In the genomic region with DNA sequence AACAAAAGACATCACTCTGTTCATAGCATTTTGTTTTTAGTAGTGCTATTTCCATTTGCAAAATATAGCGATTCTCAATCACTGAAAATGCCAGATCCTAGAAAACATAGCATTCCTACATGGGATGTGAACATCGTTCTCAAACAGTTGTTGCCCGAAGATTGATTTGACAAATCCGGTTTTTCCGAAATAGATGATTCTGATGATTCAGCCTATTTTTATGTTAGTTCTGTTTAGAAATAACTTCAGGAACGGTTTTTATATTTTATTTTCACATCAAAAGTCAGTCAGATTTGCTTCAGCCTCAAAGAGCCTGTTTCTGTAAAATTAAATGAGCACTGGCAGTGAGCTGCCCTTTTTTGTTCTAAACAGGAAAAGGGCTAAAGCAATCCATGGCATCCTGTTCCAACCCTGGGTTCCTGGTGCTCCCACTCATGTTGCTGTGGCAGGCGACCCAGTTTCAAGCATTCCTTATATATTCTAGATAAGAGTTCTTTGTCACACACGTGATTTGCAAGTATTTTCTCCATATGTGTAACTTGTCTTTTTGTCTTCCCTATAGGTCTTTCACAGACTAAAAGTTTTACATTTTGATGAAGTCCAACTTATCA, we compare ENCODE assay signal across 15 cellular contexts. TPM values are rescaled to one million over a fixed set of nuclear protein-coding genes. Genes with fewer than 3 reads are reported as not detected.
DNase-seq lines count a peak whose midpoint lies in the region; ATAC-seq, FAIRE-seq and TF ChIP-seq lines count a peak whose summit lies in the region.
"Had no signal": no experiment of that assay in that cellular context is flagged by ENCODE, and none has a peak within 500 bp of the region (broad histone marks: within the 10 kb centered on the region; RNA-seq: fewer than 3 reads in every experiment).

No MANE protein-coding gene starts in this region.

- H3K36me3 ChIP-seq in thoracic aorta = no peaks in the 10 kb centered on the region
- no peaks in the 10 kb centered on the region for H3K36me3 ChIP-seq in SJCRH30

- ATAC-seq in thoracic aorta (ENCODE audit: insufficient number of reproducible peaks, low FRiP score, low read depth) = no peak

- H3K27ac ChIP-seq in thoracic aorta (no peak overlapping the region), SJCRH30 (no peak overlapping the region)
- H3K27ac ChIP-seq: C4-2B had no signal

- H3K4me3 ChIP-seq in thoracic aorta = peak overlapping the region; percentile 20
- no peak overlapping the region for H3K4me3 ChIP-seq in SJCRH30

- H3K27me3 ChIP-seq in thoracic aorta (replicated peaks; ENCODE audit: insufficient read depth) (no peaks in the 10 kb centered on the region), SJCRH30 (no peaks in the 10 kb centered on the region)

- peak; percentile 33 for FAIRE-seq in GM19239 (lab: Jason Lieb, UNC)
- FAIRE-seq: G401.6, GM12891 had no signal

- TF ChIP-seq CTCF in thoracic aorta (IDR thresholded peaks at IDR 0.05) = no peak

- no peaks in the 10 kb centered on the region for H3K9me3 ChIP-seq in thoracic aorta
- no peaks in the 10 kb centered on the region for H3K9me3 ChIP-seq in SJCRH30 (replicated peaks)

- no peak for DNase-seq in GM19239 (ENCODE audit: insufficient read length, low spot score)
- DNase-seq in dermis blood vessel endothelial cell = peak; percentile 63
- DNase-seq in glomerular endothelial cell (ENCODE audit: extremely low read depth, low read depth, low spot score) = peak; percentile 9
- DNase-seq in thoracic aorta (ENCODE audit: low spot score) = no peak
- no peak for DNase-seq in SJCRH30
- DNase-seq in stimulated activated naive CD4-positive, alpha-beta T cell treated with Interleukin-2 at 50 U/mL for 16 hours (lab: John Stamatoyannopoulos, UW) = no peak
- no peak for DNase-seq in SHP77 (lab: John Stamatoyannopoulos, UW)
- DNase-seq: CD4-positive, alpha-beta memory T cell; DMS79 treated with DMSO at 0.1 percent for 48 hours; EL; GOT3; H9 had no signal

- H3K4me1 ChIP-seq in thoracic aorta (ENCODE audit: control insufficient read depth in 1 of 2, low read depth in 2 of 2) (no peaks in the 10 kb centered on the region), SJCRH30 (no peaks in the 10 kb centered on the region)

RNA-seq across cellular contexts. Expression of gene PSIP1, which starts 14.2 kb away (rescaled TPM):
- 55.8 and 67.7 TPM in 2 replicates for total RNA-seq in dermis blood vessel endothelial cell
- total RNA-seq in glomerular endothelial cell = 25.8 and 48.4 TPM in 2 replicates
- total RNA-seq in thoracic aorta = 100 to 1,000 TPM in 1 of 2 donors, 10 to 100 TPM in 1; 68.2 to 100 TPM
- 148 and 172 TPM in 2 replicates for total RNA-seq in SJCRH30 (2014; rRNA removed; shearing (Covaris generic))

RNA-seq across cellular contexts. Expression of gene CCDC171, which starts 27.9 kb away (rescaled TPM):
- 0.68 and 0.98 TPM in 2 replicates for total RNA-seq in dermis blood vessel endothelial cell
- total RNA-seq in glomerular endothelial cell = 0.58 TPM in 2 replicates
- total RNA-seq in thoracic aorta = 1 to 10 TPM; 4.3 to 6.4 TPM
- total RNA-seq in SJCRH30 (2014; rRNA removed; shearing (Covaris generic)) = 1.9 and 2.4 TPM in 2 replicates

Comparison
In these comparisons a context has a peak if more than half of its experiments do, and no peak if none do; other contexts are left out.
1. DNase-seq: peak in dermis blood vessel endothelial cell (single experiment) and glomerular endothelial cell (single experiment); none in GM19239 (single experiment), thoracic aorta (single experiment), SJCRH30 (0 of 2), stimulated activated naive CD4-positive, alpha-beta T cell treated with Interleukin-2 at 50 U/mL for 16 hours (single experiment) and SHP77 (0 of 2).